In genomic region chr1:67684526-67685066, GRCh38 we compare ENCODE assay signal across 8 cellular contexts. TPM values are rescaled to one million over a fixed set of nuclear protein-coding genes. Genes with fewer than 3 reads are reported as not detected.
DNase-seq lines count a peak whose midpoint lies in the region; ATAC-seq and TF ChIP-seq lines count a peak whose summit lies in the region.

No MANE protein-coding gene starts in this region.

- ATAC-seq in CD8-positive, alpha-beta T cell = no peak
- ATAC-seq in HG02571 (IDR thresholded peaks at IDR 0.05; ENCODE audit: unreplicated experiment) = no peak
- ATAC-seq in GM21447 (IDR thresholded peaks at IDR 0.05; ENCODE audit: unreplicated experiment) = no peak

- peaks cover 4% of the 10 kb centered on the region for H3K79me2 ChIP-seq in OCI-LY3 (ENCODE audit: low read length)

- H4K20me1 ChIP-seq in OCI-LY3 (ENCODE audit: insufficient read depth, low read length) = no peaks in the 10 kb centered on the region

- intact Hi-C loops in CD8-positive, alpha-beta T cell (cut with DNase I, micrococcal nuclease) = loop anchor here (1.0 to 10.0 kb wide), 11 partner anchors 10 to 1350 kb away; partner anchors contain the start of genes SERBP1 (in 2 of the 2), DNAI4 (in 1 of the 2), MIER1 (in 1 of the 2) and SLC35D1 (in 1 of the 2)

- no peaks in the 10 kb centered on the region for H3K9me3 ChIP-seq in CD8-positive, alpha-beta T cell (ENCODE audit: low read length)
- H3K9me3 ChIP-seq in OCI-LY3 (ENCODE audit: insufficient read depth, low read length) (no peaks in the 10 kb centered on the region), endocrine pancreas (ENCODE audit: control insufficient read depth, low read length) (no peaks in the 10 kb centered on the region)

- no peaks in the 10 kb centered on the region for H3K27me3 Mint-ChIP-seq in CD8-positive, alpha-beta T cell (ENCODE audit: low read depth)
- no peaks in the 10 kb centered on the region for H3K27me3 Mint-ChIP-seq in osteocyte (ENCODE audit: unreplicated experiment)

- H3K4me1 ChIP-seq in CD8-positive, alpha-beta T cell (ENCODE audit: insufficient read depth, low read length) = peaks cover 16% of the 10 kb centered on the region
- H3K4me1 ChIP-seq in OCI-LY3 (ENCODE audit: low read length) = peaks cover 10% of the 10 kb centered on the region
- H3K4me1 ChIP-seq in endocrine pancreas (ENCODE audit: control insufficient read depth, insufficient read depth, low read length) = peaks cover 13% of the 10 kb centered on the region

- peaks cover 10% of the 10 kb centered on the region for H3K36me3 Mint-ChIP-seq in CD8-positive, alpha-beta T cell
- H3K36me3 Mint-ChIP-seq in osteocyte (ENCODE audit: unreplicated experiment) = peaks cover 23% of the 10 kb centered on the region

- no peak for TF ChIP-seq CTCF in CD8-positive, alpha-beta T cell (IDR thresholded peaks at IDR 0.05)
- TF ChIP-seq CTCF in OCI-LY3 (IDR thresholded peaks at IDR 0.05; ENCODE audit: low read depth, low read length) = no peak
- no peak for TF ChIP-seq CTCF in osteocyte (IDR thresholded peaks at IDR 0.05)

- peak overlapping the region; percentile 88 for H3K4me3 ChIP-seq in CD8-positive, alpha-beta T cell (ENCODE audit: low read depth, low read length)
- H3K4me3 ChIP-seq in OCI-LY3 (ENCODE audit: low read length) (peak overlapping the region; percentile 62), endocrine pancreas (ENCODE audit: control insufficient read depth, insufficient read depth, low read length) (peak overlapping the region; percentile 58)

- H3K4me2 ChIP-seq in OCI-LY3 (ENCODE audit: low read length) = peak overlapping the region; percentile 61

- no peak overlapping the region for H3K27ac ChIP-seq in CD8-positive, alpha-beta T cell (ENCODE audit: low read depth, low read length)
- H3K27ac ChIP-seq in OCI-LY3 (ENCODE audit: low read length) = no peak overlapping the region

- H3K4me3 Mint-ChIP-seq in CD8-positive, alpha-beta T cell = peak overlapping the region; percentile 100
- peak overlapping the region; percentile 93 for H3K4me3 Mint-ChIP-seq in osteocyte (ENCODE audit: unreplicated experiment)

- H3K27ac Mint-ChIP-seq in CD8-positive, alpha-beta T cell = peak overlapping the region; percentile 96
- H3K27ac Mint-ChIP-seq in osteocyte (ENCODE audit: unreplicated experiment) = peak overlapping the region; percentile 77

- H3K27me3 ChIP-seq in CD8-positive, alpha-beta T cell (ENCODE audit: insufficient read depth, low read length) = no peaks in the 10 kb centered on the region
- H3K27me3 ChIP-seq in OCI-LY3 (ENCODE audit: low read depth, low read length) = no peaks in the 10 kb centered on the region
- no peaks in the 10 kb centered on the region for H3K27me3 ChIP-seq in endocrine pancreas (ENCODE audit: control insufficient read depth, insufficient read depth, low read length)

- H3K9me3 Mint-ChIP-seq in CD8-positive, alpha-beta T cell = no peaks in the 10 kb centered on the region
- no peaks in the 10 kb centered on the region for H3K9me3 Mint-ChIP-seq in osteocyte (ENCODE audit: unreplicated experiment)

- no peak for DNase-seq in CD8-positive, alpha-beta T cell
- DNase-seq in osteocyte (ENCODE audit: extremely low spot score, unreplicated experiment) (no peak), NCI-H2171 treated with DMSO at 0.1 percent for 48 hours (lab: John Stamatoyannopoulos, UW) (no peak), HCEC 1CT (no peak)

- POLR2A ChIA-PET in CD8-positive, alpha-beta T cell (lab: Charles Lee) = interaction anchor here (1.0 to 3.9 kb wide), 6 partner anchors 10 to 255 kb away, joined by 3 to 46 read pairs (median 8); partner anchors contain the start of gene SERBP1

- peaks cover 25% of the 10 kb centered on the region for H3K4me1 Mint-ChIP-seq in CD8-positive, alpha-beta T cell (ENCODE audit: low read depth)
- peaks cover 48% of the 10 kb centered on the region for H3K4me1 Mint-ChIP-seq in osteocyte (ENCODE audit: unreplicated experiment)

- H3K36me3 ChIP-seq in CD8-positive, alpha-beta T cell (ENCODE audit: insufficient read depth, low read length) = no peaks in the 10 kb centered on the region
- H3K36me3 ChIP-seq in OCI-LY3 (replicated peaks; ENCODE audit: low read depth, low read length) (peaks cover 11% of the 10 kb centered on the region), endocrine pancreas (ENCODE audit: control insufficient read depth, insufficient read depth, low read length) (no peaks in the 10 kb centered on the region)

- CTCF ChIA-PET in CD8-positive, alpha-beta T cell (lab: Charles Lee) = interaction anchor here (0.7 to 3.3 kb wide), 7 partner anchors 14 to 513 kb away, joined by 3 to 14 read pairs (median 3); no protein-coding TSS in a partner anchor

- H3K9ac ChIP-seq in OCI-LY3 (ENCODE audit: low read length) = no peak overlapping the region
- H3K9ac ChIP-seq in endocrine pancreas (ENCODE audit: control insufficient read depth, insufficient read depth, low read length) = peak overlapping the region; percentile 23

- H2AFZ ChIP-seq in OCI-LY3 (ENCODE audit: low read depth, low read length) = 0 out of 2 replicates have a peak overlapping the region, but pooled peaks have one; percentile 46

RNA-seq across cellular contexts. Expression of gene GADD45A, which starts 0.4 kb away (rescaled TPM):
- 100 to 1,000 TPM; 194 to 196 TPM for total RNA-seq in CD8-positive, alpha-beta T cell
- 43.3 and 45.3 TPM in 2 replicates for total RNA-seq in osteocyte
